Comparison of ENCODE assay signal across 9 cellular contexts in genomic region chr7:82319674-82320118, GRCh38.
A peak's percentile ranks its signal among the peaks of the same experiment; 100 is the strongest.
DNase-seq lines count a peak whose midpoint lies in the region; ATAC-seq and TF ChIP-seq lines count a peak whose summit lies in the region.
"Had no signal": no experiment of that assay in that cellular context is flagged by ENCODE, and none has a peak within 500 bp of the region (broad histone marks: within the 10 kb centered on the region; RNA-seq: fewer than 3 reads in every experiment).

No MANE protein-coding gene starts in this region.

- ATAC-seq in foreskin keratinocyte (peak; percentile 65), GM21515 (IDR thresholded peaks at IDR 0.05; ENCODE audit: unreplicated experiment) (no peak)
- ATAC-seq: Panc1 had no signal

- peaks cover 4% of the 10 kb centered on the region for H3K36me3 Mint-ChIP-seq in type B pancreatic cell

- no peaks in the 10 kb centered on the region for H3K27me3 Mint-ChIP-seq in type B pancreatic cell

- TF ChIP-seq CTCF in foreskin keratinocyte (conservative IDR thresholded peaks at IDR 0.05) = no peak
- TF ChIP-seq CTCF in type B pancreatic cell (conservative IDR thresholded peaks at IDR 0.05) = no peak

- no peaks in the 10 kb centered on the region for H3K4me1 ChIP-seq in foreskin keratinocyte

- H3K27me3 ChIP-seq in foreskin keratinocyte = no peaks in the 10 kb centered on the region

- peaks cover 4% of the 10 kb centered on the region for H3K9me3 Mint-ChIP-seq in type B pancreatic cell

- no peak overlapping the region for H3K4me3 Mint-ChIP-seq in type B pancreatic cell

- DNase-seq in ELF-1 (ENCODE audit: low read depth, low spot score) (peak; percentile 9), NCI-H69 (lab: John Stamatoyannopoulos, UW) (peak; percentile 99), foreskin keratinocyte (peak in 1 of 2 donors; percentile 49), pons (ENCODE audit: low spot score) (peak; percentile 93), type B pancreatic cell (ENCODE audit: extremely low spot score, unreplicated experiment) (no peak), SIG-M5 treated with dmso at 0.1 percent for 504 hours (lab: John Stamatoyannopoulos, UW; ENCODE audit: unreplicated experiment) (no peak), HuH-7 (ENCODE audit: low spot score) (no peak)

- peaks cover 21% of the 10 kb centered on the region for H3K4me1 Mint-ChIP-seq in type B pancreatic cell (ENCODE audit: unreplicated experiment)

- no peak overlapping the region for H3K27ac Mint-ChIP-seq in type B pancreatic cell

- no peak overlapping the region for H3K27ac ChIP-seq in foreskin keratinocyte

Comparison
In these comparisons a context has a peak if more than half of its experiments do, and no peak if none do; other contexts are left out.
1. DNase-seq: peak in ELF-1 (single experiment), NCI-H69 (single experiment) and pons (single experiment); none in type B pancreatic cell (single experiment), SIG-M5 treated with dmso at 0.1 percent for 504 hours (single experiment) and HuH-7 (single experiment).